8 cellular contexts compared by ENCODE assay signal in genomic region chr4:152536545-152537182, GRCh38. TPM values are rescaled to one million over a fixed set of nuclear protein-coding genes. Genes with fewer than 3 reads are reported as not detected.
DNase-seq lines count a peak whose midpoint lies in the region; ATAC-seq and TF ChIP-seq lines count a peak whose summit lies in the region.

No MANE protein-coding gene starts in this region.

- peak overlapping the region; percentile 86 for H2AFZ ChIP-seq in ACC112 (ENCODE audit: low read length, unreplicated experiment)

- POLR2A ChIA-PET in activated naive CD8-positive, alpha-beta T cell treated with anti-CD3 and anti-CD28 coated beads, Interleukin-2, amount 10 ng/mL, durations not matched to agents 7 days and 5 days (lab: Charles Lee), result interaction anchor here (0.8 to 7.0 kb wide), 25 partner anchors 13 to 243 kb away, joined by 3 to 157 read pairs (median 4); partner anchors contain the start of genes ARFIP1, TIGD4 and TMEM154

- peak overlapping the region; percentile 98 for H3K27ac Mint-ChIP-seq in activated naive CD8-positive, alpha-beta T cell treated with anti-CD3 and anti-CD28 coated beads, Interleukin-2, amount 10 ng/mL, durations not matched to agents 7 days and 5 days

- H3K4me1 ChIP-seq in ACC112 (ENCODE audit: control insufficient read depth, insufficient read depth, low read length, unreplicated experiment) (peaks cover 29% of the 10 kb centered on the region), left ventricle myocardium inferior (peaks cover 69% of the 10 kb centered on the region)

- peak; percentile 24 for ATAC-seq in HG02870 (IDR thresholded peaks at IDR 0.05; ENCODE audit: unreplicated experiment)
- peak; percentile 63 for ATAC-seq in activated naive CD8-positive, alpha-beta T cell treated with anti-CD3 and anti-CD28 coated beads, Interleukin-2, amount 10 ng/mL, durations not matched to agents 7 days and 5 days (ENCODE audit: low read depth)

- peak; percentile 47 for DNase-seq in GM13976 (ENCODE audit: low spot score)
- DNase-seq in NCI-H460 (ENCODE audit: extremely low read depth, low read depth), result peak; percentile 17
- DNase-seq in activated naive CD8-positive, alpha-beta T cell treated with anti-CD3 and anti-CD28 coated beads, Interleukin-2, amount 10 ng/mL, durations not matched to agents 7 days and 5 days, result no peak
- DNase-seq in left ventricle myocardium inferior, result no peak
- peak; percentile 54 for DNase-seq in renal cortical epithelial cell (ENCODE audit: low read depth)
- DNase-seq in cerebellar nuclear complex (lab: John Stamatoyannopoulos, UW), result no peak

- H3K36me3 ChIP-seq in ACC112 (ENCODE audit: insufficient read depth, low read length), result peaks cover 11% of the 10 kb centered on the region; the same call in 1 of the 2 replicates
- H3K36me3 ChIP-seq in left ventricle myocardium inferior, result peaks cover 13% of the 10 kb centered on the region

- H3K27me3 ChIP-seq in ACC112 (ENCODE audit: insufficient read depth, low read length) (no peaks in the 10 kb centered on the region), left ventricle myocardium inferior (ENCODE audit: low read depth) (no peaks in the 10 kb centered on the region)

- in situ Hi-C loops in GM13976 (cut with MboI; ENCODE audit: low sequenced_read_pairs, unreplicated experiment), result no loop called here

- H3K79me2 ChIP-seq in ACC112 (ENCODE audit: control insufficient read depth, insufficient read depth, low read length, unreplicated experiment), result peaks cover 72% of the 10 kb centered on the region

- H3K9me3 Mint-ChIP-seq in activated naive CD8-positive, alpha-beta T cell treated with anti-CD3 and anti-CD28 coated beads, Interleukin-2, amount 10 ng/mL, durations not matched to agents 7 days and 5 days, result peaks cover 1% of the 10 kb centered on the region

- H3K9me3 ChIP-seq in left ventricle myocardium inferior (replicated peaks), result peaks cover 10% of the 10 kb centered on the region

- H3K27ac ChIP-seq in ACC112 (ENCODE audit: low read depth, low read length) (peak overlapping the region; percentile 77), left ventricle myocardium inferior (replicated peaks) (peak overlapping the region; percentile 95)

- peak overlapping the region; percentile 92 for H3K4me3 Mint-ChIP-seq in activated naive CD8-positive, alpha-beta T cell treated with anti-CD3 and anti-CD28 coated beads, Interleukin-2, amount 10 ng/mL, durations not matched to agents 7 days and 5 days

- peaks cover 37% of the 10 kb centered on the region for H3K4me1 Mint-ChIP-seq in activated naive CD8-positive, alpha-beta T cell treated with anti-CD3 and anti-CD28 coated beads, Interleukin-2, amount 10 ng/mL, durations not matched to agents 7 days and 5 days

- H3K36me3 Mint-ChIP-seq in activated naive CD8-positive, alpha-beta T cell treated with anti-CD3 and anti-CD28 coated beads, Interleukin-2, amount 10 ng/mL, durations not matched to agents 7 days and 5 days, result peaks cover 22% of the 10 kb centered on the region

- no peak for TF ChIP-seq CTCF in GM13976 (IDR thresholded peaks at IDR 0.05; ENCODE audit: borderline replicate concordance, control extremely low read depth, extremely low read depth, insufficient read depth, missing control alignments)
- TF ChIP-seq CTCF in left ventricle myocardium inferior (IDR thresholded peaks at IDR 0.05; ENCODE audit: borderline replicate concordance), result no peak

- H3K27me3 Mint-ChIP-seq in activated naive CD8-positive, alpha-beta T cell treated with anti-CD3 and anti-CD28 coated beads, Interleukin-2, amount 10 ng/mL, durations not matched to agents 7 days and 5 days, result no peaks in the 10 kb centered on the region

- peak overlapping the region; percentile 91 for H3K4me3 ChIP-seq in ACC112 (ENCODE audit: low read depth, low read length)
- H3K4me3 ChIP-seq in left ventricle myocardium inferior, result peak overlapping the region; percentile 99

- intact Hi-C loops in left ventricle myocardium inferior (cut with micrococcal nuclease), result no loop called here

RNA-seq across cellular contexts. Expression of gene FBXW7, which starts 0.8 kb away (rescaled TPM):
- 16.4 and 27.2 TPM in 2 replicates for total RNA-seq in NCI-H460 (2014; rRNA removed; shearing (Covaris generic))
- polyA plus RNA-seq in NCI-H460 (2014; cell fraction: nucleus; rRNA removed), result 12.2 and 18.4 TPM in 2 replicates
- total RNA-seq in activated naive CD8-positive, alpha-beta T cell treated with anti-CD3 and anti-CD28 coated beads, Interleukin-2, amount 10 ng/mL, durations not matched to agents 7 days and 5 days, result 10 to 100 TPM; 80.2 to 91.2 TPM
- total RNA-seq in left ventricle myocardium inferior, result 56.7 TPM
- 107 and 125 TPM in 2 replicates for total RNA-seq in renal cortical epithelial cell

Comparison
In these comparisons a context has a peak if more than half of its experiments do, and no peak if none do; other contexts are left out.
1. DNase-seq: peak in GM13976 (single experiment), NCI-H460 (single experiment) and renal cortical epithelial cell (single experiment); none in activated naive CD8-positive, alpha-beta T cell treated with anti-CD3 and anti-CD28 coated beads, Interleukin-2, amount 10 ng/mL, durations not matched to agents 7 days and 5 days (single experiment), left ventricle myocardium inferior (single experiment) and cerebellar nuclear complex (0 of 2).